In the genomic region with DNA sequence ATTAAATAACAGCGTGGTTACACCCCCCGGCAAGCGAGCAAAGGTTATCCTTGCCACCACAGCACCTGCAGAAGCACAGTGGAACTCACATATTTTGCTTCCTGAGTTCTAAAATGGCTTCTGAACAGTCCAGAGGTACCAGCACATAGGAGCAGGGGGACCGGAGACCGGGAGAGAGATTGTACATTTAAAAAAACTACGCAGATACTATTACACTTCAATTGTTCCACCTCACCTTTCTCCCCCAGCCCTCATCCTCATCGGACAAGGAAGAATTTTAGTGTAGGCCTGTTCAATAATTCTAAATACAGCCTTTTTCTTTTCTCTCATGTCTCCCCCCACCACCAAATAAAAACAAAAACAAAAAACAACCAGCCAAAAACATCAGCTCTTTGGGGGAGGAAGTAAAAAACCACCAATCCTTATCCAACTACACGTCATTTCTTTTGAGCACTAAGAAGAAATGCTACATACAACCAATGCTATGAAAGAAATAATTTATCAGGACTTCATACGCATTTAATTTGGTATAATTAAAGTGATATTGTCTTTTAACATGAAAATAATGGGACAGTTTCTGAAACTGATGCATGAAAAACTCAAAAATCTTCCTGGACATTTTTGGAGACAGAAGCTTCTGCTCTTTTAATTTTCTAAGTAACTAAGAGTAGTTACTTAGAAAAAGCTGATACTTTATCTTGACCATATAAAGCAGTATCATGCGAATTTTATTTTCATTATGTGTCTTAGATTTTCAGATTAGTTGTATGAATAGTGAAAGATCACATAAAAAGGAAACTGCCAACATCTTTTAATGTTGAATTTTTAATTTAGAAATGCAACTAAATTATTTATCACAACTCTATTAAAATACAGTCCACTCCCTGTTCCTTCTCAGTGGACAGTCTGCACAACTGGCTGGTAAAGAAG, we compare ENCODE assay signal across 8 cellular contexts. TPM values are rescaled to one million over a fixed set of nuclear protein-coding genes. Genes with fewer than 3 reads are reported as not detected.
DNase-seq lines count a peak whose midpoint lies in the region; ATAC-seq and TF ChIP-seq lines count a peak whose summit lies in the region.

No MANE protein-coding gene starts in this region.

- ATAC-seq in RWPE2 (ENCODE audit: low read depth) (no peak), GM21515 (IDR thresholded peaks at IDR 0.05; ENCODE audit: unreplicated experiment) (no peak), HG02840 (IDR thresholded peaks at IDR 0.05; ENCODE audit: low FRiP score, unreplicated experiment) (no peak)
- ATAC-seq in naive thymus-derived CD4-positive, alpha-beta T cell, result peak; percentile 33

- peak overlapping the region; percentile 66 for H3K27ac ChIP-seq in CD8-positive, alpha-beta memory T cell (ENCODE audit: low read depth, low read length)
- H3K27ac ChIP-seq in HUES48 (ENCODE audit: low read depth, low read length) (no peak overlapping the region), RWPE2 (ENCODE audit: poor library complexity, severe bottlenecking) (no peak overlapping the region)
- no peak overlapping the region for H3K27ac ChIP-seq in effector memory CD4-positive, alpha-beta T cell (ENCODE audit: insufficient read depth, low read length, poor library complexity, severe bottlenecking)
- H3K27ac ChIP-seq in naive thymus-derived CD4-positive, alpha-beta T cell (ENCODE audit: low read depth, low read length), result no peak overlapping the region

- no peak for TF ChIP-seq CTCF in RWPE2 (IDR thresholded peaks at IDR 0.05; ENCODE audit: poor library complexity, severe bottlenecking)

- no peak overlapping the region for H3K9ac ChIP-seq in HUES48 (ENCODE audit: low read depth, low read length)

- peak overlapping the region; percentile 59 for H3K4me3 ChIP-seq in CD8-positive, alpha-beta memory T cell (ENCODE audit: low read length)
- peak overlapping the region; percentile 66 for H3K4me3 ChIP-seq in HUES48 (ENCODE audit: low read depth, low read length)
- H3K4me3 ChIP-seq in RWPE2 (ENCODE audit: severe bottlenecking), result peak overlapping the region; percentile 77
- peak overlapping the region; percentile 96 for H3K4me3 ChIP-seq in effector memory CD4-positive, alpha-beta T cell (ENCODE audit: insufficient read depth, low read depth, low read length, poor library complexity, severe bottlenecking)
- peak overlapping the region; percentile 62 for H3K4me3 ChIP-seq in naive thymus-derived CD4-positive, alpha-beta T cell (ENCODE audit: low read length)

- H3K27me3 ChIP-seq in CD8-positive, alpha-beta memory T cell (ENCODE audit: insufficient read depth, low read length, poor library complexity, severe bottlenecking), result no peaks in the 10 kb centered on the region
- H3K27me3 ChIP-seq in HUES48 (ENCODE audit: control insufficient read depth, insufficient read depth, low read length), result peaks cover 98% of the 10 kb centered on the region
- H3K27me3 ChIP-seq in RWPE2 (ENCODE audit: insufficient read depth, poor library complexity, severe bottlenecking), result no peaks in the 10 kb centered on the region
- H3K27me3 ChIP-seq in effector memory CD4-positive, alpha-beta T cell (replicated peaks; ENCODE audit: control insufficient read depth, insufficient read depth, low read length, poor library complexity, severe bottlenecking), result peaks cover 11% of the 10 kb centered on the region
- peaks cover 0 to 5% of the 10 kb centered on the region in 2 donors for H3K27me3 ChIP-seq in naive thymus-derived CD4-positive, alpha-beta T cell (ENCODE audit: control insufficient read depth in 2 of 2, insufficient read depth in 2 of 2, low read length in 2 of 2)

- no peaks in the 10 kb centered on the region for H3K9me3 Mint-ChIP-seq in CD8-positive, alpha-beta memory T cell
- no peaks in the 10 kb centered on the region for H3K9me3 Mint-ChIP-seq in naive thymus-derived CD4-positive, alpha-beta T cell

- CTCF ChIA-PET in CD8-positive, alpha-beta memory T cell (lab: Charles Lee), result interaction anchor here (3.1 kb wide), 1 partner anchor 10 kb away, joined by 21 read pairs; the partner anchor contains the start of gene CDKN2C
- CTCF ChIA-PET in naive thymus-derived CD4-positive, alpha-beta T cell (lab: Charles Lee), result interaction anchor here (0.6 to 1.1 kb wide), 3 partner anchors 25 to 50 kb away, joined by 3 to 5 read pairs (median 3); no protein-coding TSS in a partner anchor

- intact Hi-C loops in naive thymus-derived CD4-positive, alpha-beta T cell (cut with micrococcal nuclease), result no loop called here

- peaks cover 0 to 8% (median 0%) of the 10 kb centered on the region in 3 donors for H3K36me3 Mint-ChIP-seq in CD8-positive, alpha-beta memory T cell
- H3K36me3 Mint-ChIP-seq in naive thymus-derived CD4-positive, alpha-beta T cell, result peaks cover 0 to 12% (median 0%) of the 10 kb centered on the region in 5 donors

- peak overlapping the region; percentile 84 to 91 (median 88) for H3K4me3 Mint-ChIP-seq in CD8-positive, alpha-beta memory T cell
- peak overlapping the region; percentile 81 to 91 (median 86) for H3K4me3 Mint-ChIP-seq in naive thymus-derived CD4-positive, alpha-beta T cell

- POLR2A ChIA-PET in CD8-positive, alpha-beta memory T cell (lab: Charles Lee), result interaction anchor here (3.8 kb wide), 1 partner anchor 10 kb away, joined by 24 read pairs; the partner anchor contains the start of gene CDKN2C
- POLR2A ChIA-PET in naive thymus-derived CD4-positive, alpha-beta T cell (lab: Charles Lee), result interaction anchor here (0.7 to 3.9 kb wide), 3 partner anchors 10 to 32 kb away, joined by 3 to 31 read pairs (median 18); partner anchors contain the start of genes CDKN2C and FAF1

- H3K27ac Mint-ChIP-seq in CD8-positive, alpha-beta memory T cell, result peak overlapping the region in 7 of 8 donors; percentile 11 to 87 (median 83)
- H3K27ac Mint-ChIP-seq in naive thymus-derived CD4-positive, alpha-beta T cell, result peak overlapping the region; percentile 38 to 86 (median 70)

- peaks cover 1 to 22% of the 10 kb centered on the region in 2 donors for H3K27me3 Mint-ChIP-seq in CD8-positive, alpha-beta memory T cell
- H3K27me3 Mint-ChIP-seq in naive thymus-derived CD4-positive, alpha-beta T cell, result peaks cover 29 to 66% (median 37%) of the 10 kb centered on the region in 5 donors

- no peaks in the 10 kb centered on the region for H3K9me3 ChIP-seq in CD8-positive, alpha-beta memory T cell (ENCODE audit: low read length)
- H3K9me3 ChIP-seq in HUES48 (ENCODE audit: control insufficient read depth, insufficient read depth, low read length), result no peaks in the 10 kb centered on the region
- H3K9me3 ChIP-seq in RWPE2 (ENCODE audit: severe bottlenecking), result no peaks in the 10 kb centered on the region
- H3K9me3 ChIP-seq in effector memory CD4-positive, alpha-beta T cell (ENCODE audit: control insufficient read depth, low read length), result no peaks in the 10 kb centered on the region
- H3K9me3 ChIP-seq in naive thymus-derived CD4-positive, alpha-beta T cell (ENCODE audit: control insufficient read depth in 2 of 3, low read length in 3 of 3), result no peaks in the 10 kb centered on the region

- no peaks in the 10 kb centered on the region for H3K36me3 ChIP-seq in CD8-positive, alpha-beta memory T cell (ENCODE audit: insufficient read depth, low read length)
- H3K36me3 ChIP-seq in HUES48 (ENCODE audit: control insufficient read depth, insufficient read depth, low read length), result no peaks in the 10 kb centered on the region
- no peaks in the 10 kb centered on the region for H3K36me3 ChIP-seq in RWPE2 (ENCODE audit: low read depth)
- H3K36me3 ChIP-seq in effector memory CD4-positive, alpha-beta T cell (ENCODE audit: control insufficient read depth, insufficient read depth, low read length), result no peaks in the 10 kb centered on the region
- no peaks in the 10 kb centered on the region for H3K36me3 ChIP-seq in naive thymus-derived CD4-positive, alpha-beta T cell (ENCODE audit: control insufficient read depth in 2 of 3, insufficient read depth in 3 of 3, low read length in 3 of 3)

- DNase-seq in CD8-positive, alpha-beta memory T cell, result peak in 1 of 5 donors; percentile 41
- no peak for DNase-seq in RWPE2 (ENCODE audit: low spot score)
- DNase-seq in effector memory CD4-positive, alpha-beta T cell, result peak in 1 of 3 donors; percentile 13
- DNase-seq in naive thymus-derived CD4-positive, alpha-beta T cell, result peak in 4 of 9 donors; percentile 20 to 60 (median 40)
- DNase-seq in SKM-1 (lab: John Stamatoyannopoulos, UW; ENCODE audit: unreplicated experiment), result no peak

- H3K4me1 Mint-ChIP-seq in CD8-positive, alpha-beta memory T cell, result peaks cover 23 to 27% (median 24%) of the 10 kb centered on the region in 3 donors
- peaks cover 10 to 31% (median 21%) of the 10 kb centered on the region in 7 donors for H3K4me1 Mint-ChIP-seq in naive thymus-derived CD4-positive, alpha-beta T cell

- H3K4me1 ChIP-seq in CD8-positive, alpha-beta memory T cell (ENCODE audit: insufficient read depth, low read length), result peaks cover 14% of the 10 kb centered on the region
- peaks cover 21% of the 10 kb centered on the region for H3K4me1 ChIP-seq in HUES48 (ENCODE audit: control insufficient read depth, insufficient read depth, low read length)
- no peaks in the 10 kb centered on the region for H3K4me1 ChIP-seq in RWPE2 (ENCODE audit: insufficient read depth, poor library complexity, severe bottlenecking)
- H3K4me1 ChIP-seq in effector memory CD4-positive, alpha-beta T cell (ENCODE audit: control insufficient read depth, insufficient read depth, low read length, poor library complexity, severe bottlenecking), result peaks cover 24% of the 10 kb centered on the region
- H3K4me1 ChIP-seq in naive thymus-derived CD4-positive, alpha-beta T cell (ENCODE audit: control insufficient read depth in 2 of 2, insufficient read depth in 2 of 2, low read length in 2 of 2), result peaks cover 0 to 13% of the 10 kb centered on the region in 2 donors

RNA-seq across cellular contexts. Expression of gene CDKN2C, which starts 9.1 kb away (rescaled TPM):
- total RNA-seq in CD8-positive, alpha-beta memory T cell, result 1 to 10 TPM; 6.5 to 6.6 TPM
- polyA plus RNA-seq in CD8-positive, alpha-beta memory T cell, result 9.9 TPM
- 10 to 100 TPM in 1 of 5 experiments, 1 to 10 TPM in 4; 3.3 to 40.3 (median 4.7) TPM for total RNA-seq in naive thymus-derived CD4-positive, alpha-beta T cell
- polyA plus RNA-seq in naive thymus-derived CD4-positive, alpha-beta T cell, result 10 to 100 TPM in 1 of 2 donors, 1 to 10 TPM in 1; 8.2 to 10.2 TPM

RNA-seq across cellular contexts. Expression of gene FAF1, which starts 19.1 kb away (rescaled TPM):
- 10 to 100 TPM; 78.2 to 87.1 TPM for total RNA-seq in CD8-positive, alpha-beta memory T cell
- polyA plus RNA-seq in CD8-positive, alpha-beta memory T cell, result 66.4 TPM
- 10 to 100 TPM; 46.4 to 66.6 (median 52.5) TPM for total RNA-seq in naive thymus-derived CD4-positive, alpha-beta T cell
- polyA plus RNA-seq in naive thymus-derived CD4-positive, alpha-beta T cell, result 10 to 100 TPM; 36.9 to 46.1 TPM
